Comparison of ENCODE assay signal across 8 cellular contexts in the genomic region with DNA sequence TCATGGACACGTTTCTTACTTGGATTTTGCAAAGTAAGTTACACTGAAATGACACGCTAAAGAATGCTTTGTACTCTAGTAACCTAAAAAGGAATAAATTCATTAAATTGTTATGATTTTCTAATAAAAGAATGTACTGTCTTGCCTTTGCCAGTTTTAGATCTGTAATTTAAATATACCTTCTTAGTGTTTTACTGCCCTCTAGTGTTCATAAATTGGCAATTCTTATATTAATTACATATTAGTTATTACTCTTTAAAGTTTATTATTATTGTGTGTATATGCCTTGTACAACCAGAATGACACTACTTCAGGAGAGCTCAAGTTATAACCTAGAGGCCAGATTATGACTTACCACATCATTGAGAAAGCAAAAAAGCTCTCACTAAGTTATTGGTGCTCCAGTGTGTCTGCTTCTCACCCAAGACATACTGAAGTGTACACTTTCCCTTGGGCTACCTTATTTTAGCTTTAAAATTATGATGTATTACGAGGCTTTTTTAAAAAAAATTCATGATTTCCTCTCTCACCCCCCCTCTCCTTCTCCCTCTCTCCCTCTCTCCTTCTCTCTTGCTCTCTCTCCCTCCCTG.
DNase-seq lines count a peak whose midpoint lies in the region; ATAC-seq, FAIRE-seq and TF ChIP-seq lines count a peak whose summit lies in the region.

No MANE protein-coding gene starts in this region.

- TF ChIP-seq RAD21 in K562 (CRISPR knock-in tag; conservative IDR thresholded peaks at IDR 0.05 in 1 of 2, IDR thresholded peaks at IDR 0.05 in 1 of 2) (peak; percentile 66 to 71), HepG2 (CRISPR knock-in tag; IDR thresholded peaks at IDR 0.05) (no peak)

- FAIRE-seq in K562 (lab: Jason Lieb, UNC) (no peak), HepG2 (lab: Jason Lieb, UNC) (no peak)

- intact Hi-C loops in K562 (cut with micrococcal nuclease): loop anchor here (1.0 to 10.0 kb wide), 3 partner anchors 117 to 380 kb away; a partner anchor contains a TSS
- intact Hi-C loops in HepG2 (cut with micrococcal nuclease; ENCODE audit: unreplicated experiment): loop anchor here (1.0 to 10.0 kb wide), 2 partner anchors 170 to 251 kb away; a partner anchor contains a TSS

- POLR2A ChIA-PET in K562 (lab: Yijun Ruan, JAX): interaction anchor here (0.6 to 0.7 kb wide), 2 partner anchors 10 to 205 kb away, joined by 3 read pairs; no protein-coding TSS in a partner anchor
- POLR2A ChIA-PET in HepG2 (lab: Yijun Ruan, JAX): no interaction called here

- H2AFZ ChIP-seq in K562 (ENCODE audit: low read depth, low read length) (no peak overlapping the region), HepG2 (ENCODE audit: low read length) (no peak overlapping the region)

- H3K36me3 ChIP-seq in K562 (ENCODE audit: control insufficient read depth, insufficient read depth, low read length) (peaks cover 18% of the 10 kb centered on the region), HepG2 (replicated peaks in 1 of 2; ENCODE audit: control insufficient read depth in 1 of 2, insufficient read depth in 2 of 2, low read length in 2 of 2) (peaks cover 0 to 3% of the 10 kb centered on the region in 2 experiments; a peak in 2 of 5 replicates)

- H3K4me3 ChIP-seq in K562 (no peak overlapping the region), HepG2 (replicated peaks in 1 of 3; ENCODE audit: insufficient read depth in 1 of 3, low read depth in 2 of 3, low read length in 3 of 3) (no peak overlapping the region)

- TF ChIP-seq POLR2A in K562 (conservative IDR thresholded peaks at IDR 0.05) (no peak), HepG2 (IDR thresholded peaks at IDR 0.05; ENCODE audit: insufficient read depth in 1 of 2, low read depth in 2 of 2, low read length in 2 of 2) (no peak)

- no peak overlapping the region for H3K27ac ChIP-seq in K562 (ENCODE audit: extremely low read depth, low read depth, low read length)
- no peak overlapping the region for H3K27ac ChIP-seq in HepG2 (ENCODE audit: extremely low read length, insufficient read depth, low read length)

- CTCF ChIA-PET in K562 (lab: Yijun Ruan, JAX; ENCODE audit: low intra/inter-chr PET ratio): interaction anchor here (0.9 to 2.3 kb wide), 5 partner anchors 251 to 705 kb away, joined by 3 to 19 read pairs (median 4); no protein-coding TSS in a partner anchor
- CTCF ChIA-PET in HepG2 (lab: Yijun Ruan, JAX; ENCODE audit: low intra/inter-chr PET ratio, low total read pairs): interaction anchor here (0.9 to 3.2 kb wide), 3 partner anchors 250 to 585 kb away, joined by 3 to 14 read pairs (median 3); no protein-coding TSS in a partner anchor

- 22% methylated on average over 3 of the region's 3 CpGs for WGBS in K562 (ENCODE audit: insufficient coverage, low coverage, missing lambda C conversion rate)
- WGBS in HepG2 (ENCODE audit: low lambda C conversion rate): 89% methylated on average over 3 of the region's 3 CpGs

- no peaks in the 10 kb centered on the region for H3K9me3 ChIP-seq in K562 (replicated peaks; ENCODE audit: control insufficient read depth, insufficient read depth, low read depth, low read length)
- no peaks in the 10 kb centered on the region for H3K9me3 ChIP-seq in HepG2 (ENCODE audit: low read length)

- BruUV-seq in K562 (replicated peaks; lab: Mats Ljungman, UMichigan) (no TSS peak), HepG2 (replicated peaks; lab: Mats Ljungman, UMichigan) (no TSS peak)

- H3K4me2 ChIP-seq in K562 (ENCODE audit: insufficient read depth, low read length): no peak overlapping the region
- no peak overlapping the region for H3K4me2 ChIP-seq in HepG2 (ENCODE audit: low read depth, low read length)

- no peaks in the 10 kb centered on the region for H4K20me1 ChIP-seq in K562 (replicated peaks; ENCODE audit: control insufficient read depth, insufficient read depth, low read length)
- H4K20me1 ChIP-seq in HepG2 (ENCODE audit: insufficient read depth, low read length): no peaks in the 10 kb centered on the region; the same call in 1 of the 2 replicates

- no peaks in the 10 kb centered on the region; the same call in 2 of the 3 replicates for H3K79me2 ChIP-seq in K562 (ENCODE audit: control insufficient read depth, insufficient read depth, low read length)
- no peaks in the 10 kb centered on the region for H3K79me2 ChIP-seq in HepG2 (ENCODE audit: insufficient read depth, low read length)

- H3K9ac ChIP-seq in K562 (ENCODE audit: insufficient read depth in 1 of 2, low read depth in 2 of 2, low read length in 2 of 2) (no peak overlapping the region), HepG2 (ENCODE audit: insufficient read depth, low read depth, low read length) (no peak overlapping the region)

- peak; percentile 22 to 60 (median 33); a peak in 4 of 6 replicates for TF ChIP-seq CTCF in K562 (IDR thresholded peaks at IDR 0.05 in 2 of 3, conservative IDR thresholded peaks at IDR 0.05 in 1 of 3; ENCODE audit: insufficient read depth in 2 of 3, low read depth in 1 of 3, low read length in 3 of 3)
- TF ChIP-seq CTCF in HepG2 (CRISPR knock-in tag; IDR thresholded peaks at IDR 0.05): peak; percentile 32; the same call in 1 of the 2 replicates

- no peaks in the 10 kb centered on the region for H3K27me3 ChIP-seq in K562 (ENCODE audit: control insufficient read depth in 2 of 2, insufficient read depth in 2 of 2, low read length in 2 of 2)
- H3K27me3 ChIP-seq in HepG2 (ENCODE audit: control insufficient read depth in 1 of 2, insufficient read depth in 2 of 2, low read length in 2 of 2): no peaks in the 10 kb centered on the region

- in situ Hi-C loops in ACHN (cut with HindIII; ENCODE audit: low pct_ligation_motif_present, low pct_unique_long_range_greater_than_20kb, low sequenced_read_pairs) (no loop called here), K562 (cut with MboI) (no loop called here), HepG2 (cut with HindIII; ENCODE audit: extremely low pct_ligation_motif_present, low pct_unique_long_range_greater_than_20kb) (loop anchor here (10.0 kb wide), 1 partner anchor 260 kb away; no protein-coding TSS in a partner anchor)

- DNase-seq in ACHN (peak; percentile 39), NCI-H2107 treated with DMSO at 0.1 percent for 48 hours (lab: John Stamatoyannopoulos, UW; ENCODE audit: unreplicated experiment) (peak; percentile 61), K562 (ENCODE audit: extremely low read depth in 1 of 4, low spot score in 3 of 4) (peak in 1 of 4 experiments; percentile 15), HepG2 (ENCODE audit: low spot score) (peak; percentile 4)
- DNase-seq in activated T-cell treated with anti-CD3 and anti-CD28 coated beads, Interleukin-2, amount 50 U/mL, for 48 hours: no peak
- DNase-seq in stimulated activated naive CD8-positive, alpha-beta T cell treated with anti-CD3 and anti-CD28 coated beads, Interleukin-15, Interleukin-2, amounts not matched to agents 100 U/mL and 50 U/mL, for 24 hours: no peak

- no peaks in the 10 kb centered on the region for H3K9me1 ChIP-seq in K562 (ENCODE audit: control insufficient read depth, insufficient read depth, low read length)

- TF ChIP-seq EP300 in K562 (IDR thresholded peaks at IDR 0.05; ENCODE audit: low read length): no peak
- TF ChIP-seq EP300 in HepG2 (IDR thresholded peaks at IDR 0.05; ENCODE audit: low read depth in 2 of 2, low read length in 2 of 2): no peak
- TF ChIP-seq EP300 in HepG2 (CRISPR knock-in tag; IDR thresholded peaks at IDR 0.05; ENCODE audit: borderline replicate concordance): no peak

- ATAC-seq in GM19035 (IDR thresholded peaks at IDR 0.05; ENCODE audit: unreplicated experiment) (peak; percentile 65), K562 (peak; percentile 49; the same call in 1 of the 3 replicates), HepG2 (no peak), GM18870 (IDR thresholded peaks at IDR 0.05; ENCODE audit: unreplicated experiment) (no peak)
- no peak for ATAC-seq in stimulated activated naive CD8-positive, alpha-beta T cell treated with anti-CD3 and anti-CD28 coated beads, Interleukin-15, Interleukin-2, amounts not matched to agents 100 U/mL and 50 U/mL, for 24 hours

- H3K4me1 ChIP-seq in K562 (replicated peaks in 1 of 2; ENCODE audit: control insufficient read depth in 2 of 2, insufficient read depth in 2 of 2, low read length in 2 of 2) (no peaks in the 10 kb centered on the region), HepG2 (ENCODE audit: insufficient read depth, low read length) (no peaks in the 10 kb centered on the region)

TF ChIP-seq in K562, 482 proteins besides CTCF, POLR2A, EP300 and RAD21 (continues in another document):
- TF ChIP-seq DACH1 (IDR thresholded peaks at IDR 0.05; ENCODE audit: partially characterized antibody): peak; percentile 84
- no peak for TF ChIP-seq RNF2 (IDR thresholded peaks at IDR 0.05)
- TF ChIP-seq, protein P1, sequence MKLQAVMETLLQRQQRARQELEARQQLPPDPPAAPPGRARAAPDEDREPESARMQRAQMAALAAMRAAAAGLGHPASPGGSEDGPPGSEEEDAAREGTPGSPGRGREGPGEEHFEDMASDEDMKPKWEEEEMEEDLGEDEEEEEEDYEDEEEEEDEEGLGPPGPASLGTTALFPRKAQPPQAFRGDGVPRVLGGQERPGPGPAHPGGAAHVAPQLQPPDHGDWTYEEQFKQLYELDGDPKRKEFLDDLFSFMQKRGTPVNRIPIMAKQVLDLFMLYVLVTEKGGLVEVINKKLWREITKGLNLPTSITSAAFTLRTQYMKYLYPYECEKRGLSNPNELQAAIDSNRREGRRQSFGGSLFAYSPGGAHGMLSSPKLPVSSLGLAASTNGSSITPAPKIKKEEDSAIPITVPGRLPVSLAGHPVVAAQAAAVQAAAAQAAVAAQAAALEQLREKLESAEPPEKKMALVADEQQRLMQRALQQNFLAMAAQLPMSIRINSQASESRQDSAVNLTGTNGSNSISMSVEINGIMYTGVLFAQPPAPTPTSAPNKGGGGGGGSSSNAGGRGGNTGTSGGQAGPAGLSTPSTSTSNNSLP (IDR thresholded peaks at IDR 0.05; ENCODE audit: borderline replicate concordance, low read depth, low read length): 0 out of 2 replicates have a peak, but pooled peaks have one; percentile 49

TF ChIP-seq in HepG2, 621 proteins besides CTCF, POLR2A, EP300 and RAD21:
- peak; percentile 65 for TF ChIP-seq STAG1 (CRISPR knock-in tag; IDR thresholded peaks at IDR 0.05)
- no peak for TF ChIP-seq ZNF441 (CRISPR knock-in tag; IDR thresholded peaks at IDR 0.05; ENCODE audit: borderline replicate concordance)
- TF ChIP-seq, protein P1 (IDR thresholded peaks at IDR 0.05; ENCODE audit: low read depth, low read length): peak; percentile 41; the same call in 1 of the 2 replicates
- no peak for TF ChIP-seq ZNF138 (CRISPR knock-in tag; IDR thresholded peaks at IDR 0.05; ENCODE audit: low read depth)

Comparison
In these comparisons a context has a peak if more than half of its experiments do, and no peak if none do; other contexts are left out.
1. DNase-seq: peak in ACHN (single experiment), NCI-H2107 treated with DMSO at 0.1 percent for 48 hours (single experiment) and HepG2 (single experiment); none in activated T-cell treated with anti-CD3 and anti-CD28 coated beads, Interleukin-2, amount 50 U/mL, for 48 hours (0 of 2) and stimulated activated naive CD8-positive, alpha-beta T cell treated with anti-CD3 and anti-CD28 coated beads, Interleukin-15, Interleukin-2, amounts not matched to agents 100 U/mL and 50 U/mL, for 24 hours (single experiment).
2. ATAC-seq: peak in GM19035 (single experiment) and K562 (single experiment); none in HepG2 (single experiment), GM18870 (single experiment) and stimulated activated naive CD8-positive, alpha-beta T cell treated with anti-CD3 and anti-CD28 coated beads, Interleukin-15, Interleukin-2, amounts not matched to agents 100 U/mL and 50 U/mL, for 24 hours (single experiment).